In genomic region chr1:187010571-187011309, GRCh38 we compare ENCODE assay signal across 22 cellular contexts.
A peak's percentile ranks its signal among the peaks of the same experiment; 100 is the strongest.
DNase-seq lines count a peak whose midpoint lies in the region; ATAC-seq, FAIRE-seq and TF ChIP-seq lines count a peak whose summit lies in the region.
"Had no signal": no experiment of that assay in that cellular context is flagged by ENCODE, and none has a peak within 500 bp of the region (broad histone marks: within the 10 kb centered on the region; RNA-seq: fewer than 3 reads in every experiment).

No MANE protein-coding gene starts in this region.

- BruUV-seq in mammary epithelial cell (replicated peaks; lab: Mats Ljungman, UMichigan) = no TSS peak

- peak; percentile 65 for FAIRE-seq in A204.1 (lab: Jason Lieb, UNC)
- FAIRE-seq: keratinocyte had no signal

- H2AK5ac ChIP-seq in mesendoderm (ENCODE audit: low read length) = no peak overlapping the region

- H3K36me3 ChIP-seq in mammary epithelial cell (ENCODE audit: insufficient read depth, low read length) = no peaks in the 10 kb centered on the region
- no peaks in the 10 kb centered on the region for H3K36me3 ChIP-seq in mesendoderm (ENCODE audit: control insufficient read depth, insufficient read depth, low read length)
- H3K36me3 ChIP-seq: ascending aorta, lower lobe of right lung, uterus had no signal

- TF ChIP-seq CTCF in mammary epithelial cell (conservative IDR thresholded peaks at IDR 0.05 in 1 of 2, IDR thresholded peaks at IDR 0.05 in 1 of 2; ENCODE audit: extremely low read depth in 1 of 2, insufficient read depth in 1 of 2, low read depth in 1 of 2, low read length in 2 of 2) = no peak

- H3K4me1 ChIP-seq in mammary epithelial cell (ENCODE audit: insufficient read depth, low read length) (peaks cover 8% of the 10 kb centered on the region), mesendoderm (ENCODE audit: control insufficient read depth, low read depth, low read length) (no peaks in the 10 kb centered on the region)
- H3K4me1 ChIP-seq: ascending aorta, lower lobe of right lung, uterus had no signal

- H2BK15ac ChIP-seq in mesendoderm (replicated peaks; ENCODE audit: low read depth) = no peak overlapping the region

- H3K9ac ChIP-seq in mammary epithelial cell (ENCODE audit: insufficient read depth, low read length) (no peak overlapping the region), mesendoderm (ENCODE audit: low read length) (no peak overlapping the region)

- no peaks in the 10 kb centered on the region for H3K9me3 ChIP-seq in mammary epithelial cell (replicated peaks; ENCODE audit: insufficient read depth, low read length)
- H3K9me3 ChIP-seq: ascending aorta, uterus had no signal

- H2BK5ac ChIP-seq in mesendoderm (ENCODE audit: low read length) = no peak overlapping the region

- H3K79me1 ChIP-seq in mesendoderm (ENCODE audit: low read length) = no peaks in the 10 kb centered on the region

- in situ Hi-C loops in mammary epithelial cell (cut with MboI; ENCODE audit: low sequenced_read_pairs in 2 of 2) = no loop called here

- no peak overlapping the region for H4K5ac ChIP-seq in mesendoderm (ENCODE audit: low read length)

- no peak overlapping the region for H3K18ac ChIP-seq in mesendoderm (ENCODE audit: low read length)

- WGBS in mammary epithelial cell (ENCODE audit: low coverage, missing lambda C conversion rate) = 83% methylated on average over 4 of the region's 4 CpGs
- WGBS in mesendoderm (ENCODE audit: extremely low coverage, insufficient coverage, low lambda C conversion rate) = no CpG with 5 or more reads among the region's 4 CpGs

- no peak overlapping the region for H3K4ac ChIP-seq in mesendoderm (ENCODE audit: low read depth, low read length)

- H3K4me3 ChIP-seq in mammary epithelial cell (replicated peaks in 1 of 3; ENCODE audit: insufficient read depth in 1 of 3, low read depth in 2 of 3, low read length in 3 of 3) = no peak overlapping the region
- H3K4me3 ChIP-seq in mesendoderm (ENCODE audit: low read length) = no peak overlapping the region
- H3K4me3 ChIP-seq: ascending aorta, lower lobe of right lung, uterus had no signal

- CTCF ChIA-PET in mammary epithelial cell (lab: Charles Lee; ENCODE audit: low non-redundant PET) = no interaction called here

- no peaks in the 10 kb centered on the region for H4K20me1 ChIP-seq in mammary epithelial cell (ENCODE audit: insufficient read depth, low read length)

- H3K27ac ChIP-seq in mammary epithelial cell (ENCODE audit: insufficient read depth, low read depth, low read length) (no peak overlapping the region), mesendoderm (ENCODE audit: low read depth, low read length) (no peak overlapping the region)
- H3K27ac ChIP-seq: ascending aorta, lower lobe of right lung, uterus had no signal

- intact Hi-C loops in mammary epithelial cell (cut with micrococcal nuclease) = no loop called here

- DNase-seq in M059J (ENCODE audit: low read depth) (peak; percentile 32), mammary epithelial cell (peak; percentile 64), glomerular visceral epithelial cell (ENCODE audit: extremely low spot score) (no peak), mesendoderm (no peak)
- no peak for DNase-seq in activated CD4-positive, CD25-positive, alpha-beta regulatory T cell (lab: John Stamatoyannopoulos, UW)
- DNase-seq: activated CD4-positive, alpha-beta memory T cell treated with anti-CD3 and anti-CD28 coated beads for 36 hours; activated naive CD4-positive, alpha-beta T cell treated with anti-CD3 and anti-CD28 coated beads for 36 hours; activated T-cell treated with anti-CD3 and anti-CD28 coated beads for 4 hours; CD4-positive, alpha-beta T cell; DND-41; lower lobe of right lung; NCI-H1048; NCI-H1930; occipital lobe; stimulated activated CD8-positive, alpha-beta memory T cell treated with anti-CD3 and anti-CD28 coated beads, Interleukin-4, amount 100 ng/mL, for 48 hours; substantia nigra; uterus had no signal

- no peak overlapping the region for H3K23ac ChIP-seq in mesendoderm (ENCODE audit: low read length)

- peak overlapping the region; percentile 19 for H3K4me2 ChIP-seq in mammary epithelial cell (ENCODE audit: insufficient read depth, low read depth, low read length)
- no peak overlapping the region for H3K4me2 ChIP-seq in mesendoderm (ENCODE audit: low read length)

- H3K27me3 ChIP-seq in mammary epithelial cell (ENCODE audit: insufficient read depth, low read length) = no peaks in the 10 kb centered on the region
- H3K27me3 ChIP-seq in mesendoderm (ENCODE audit: insufficient read depth, low read length, poor library complexity) = no peaks in the 10 kb centered on the region
- H3K27me3 ChIP-seq: ascending aorta, uterus had no signal

- no peak overlapping the region for H3K56ac ChIP-seq in mesendoderm (ENCODE audit: low read length)

- no peak overlapping the region for H4K8ac ChIP-seq in mesendoderm (ENCODE audit: low read depth, low read length)

- dilution Hi-C loops in mammary epithelial cell (cut with HindIII; ENCODE audit: low sequenced_read_pairs) = no loop called here

- H2BK120ac ChIP-seq in mesendoderm (ENCODE audit: low read depth, low read length) = no peak overlapping the region

- ATAC-seq in GM18868 (IDR thresholded peaks at IDR 0.05; ENCODE audit: unreplicated experiment) (peak; percentile 79), GM21786 (IDR thresholded peaks at IDR 0.05; ENCODE audit: unreplicated experiment) (no peak)
- ATAC-seq: lower lobe of right lung had no signal

- H2AFZ ChIP-seq in mammary epithelial cell (ENCODE audit: low read depth, low read length) = peak overlapping the region; percentile 7

- H3K79me2 ChIP-seq in mammary epithelial cell (ENCODE audit: insufficient read depth, low read length) (no peaks in the 10 kb centered on the region), mesendoderm (ENCODE audit: control insufficient read depth, insufficient read depth, low read length) (no peaks in the 10 kb centered on the region)

Comparison
In these comparisons a context has a peak if more than half of its experiments do, and no peak if none do; other contexts are left out.
1. DNase-seq: peak in M059J (single experiment) and mammary epithelial cell (single experiment); none in glomerular visceral epithelial cell (single experiment), activated CD4-positive, CD25-positive, alpha-beta regulatory T cell (0 of 4) and mesendoderm (single experiment).